In genomic region chr5:181221792-181222629, GRCh38 we compare ENCODE assay signal across 1 cellular context.
A peak's percentile ranks its signal among the peaks of the same experiment; 100 is the strongest.
TF ChIP-seq lines count a peak whose summit lies in the region.

No MANE protein-coding gene starts in this region.

TF ChIP-seq in HepG2, 621 proteins besides CTCF, POLR2A, EP300 and RAD21 (continued from another document and continues in another):
- TF ChIP-seq HNRNPLL (IDR thresholded peaks at IDR 0.05; ENCODE audit: low read depth, low read length, poor library complexity, severe bottlenecking) (peak; percentile 53), STAT5B (CRISPR knock-in tag; IDR thresholded peaks at IDR 0.05) (peak; percentile 39; the same call in 1 of the 2 replicates), SIX1 (CRISPR knock-in tag; IDR thresholded peaks at IDR 0.05; ENCODE audit: borderline replicate concordance) (peak; percentile 44), NFIB (CRISPR knock-in tag; IDR thresholded peaks at IDR 0.05; ENCODE audit: borderline replicate concordance) (no peak), ZBTB26 (CRISPR knock-in tag; IDR thresholded peaks at IDR 0.05; ENCODE audit: borderline replicate concordance) (no peak; the same call in none of the 2 replicates), ZNF652 (CRISPR knock-in tag; IDR thresholded peaks at IDR 0.05; ENCODE audit: borderline replicate concordance, low read depth) (peak; percentile 33; the same call in 1 of the 2 replicates), HNRNPUL1 (IDR thresholded peaks at IDR 0.05; ENCODE audit: low read depth, low read length) (no peak), KDM4B (CRISPR knock-in tag; IDR thresholded peaks at IDR 0.05) (no peak), ZNF207 (IDR thresholded peaks at IDR 0.05; ENCODE audit: borderline replicate concordance) (no peak), NFKBIZ (CRISPR knock-in tag; IDR thresholded peaks at IDR 0.05) (peak; percentile 53; the same call in 1 of the 2 replicates), ZNF329 (CRISPR knock-in tag; IDR thresholded peaks at IDR 0.05; ENCODE audit: low read depth) (peak; percentile 92), PBX2 (CRISPR knock-in tag; IDR thresholded peaks at IDR 0.05) (no peak), ZNF260 (CRISPR knock-in tag; IDR thresholded peaks at IDR 0.05; ENCODE audit: borderline replicate concordance, low read depth) (0 out of 2 replicates have a peak, but pooled peaks have one; percentile 71), PAX8 (CRISPR knock-in tag; IDR thresholded peaks at IDR 0.05; ENCODE audit: borderline replicate concordance) (no peak), ZNF383 (CRISPR knock-in tag; IDR thresholded peaks at IDR 0.05; ENCODE audit: borderline replicate concordance) (no peak; the same call in 1 of the 2 replicates), ZBTB7A (CRISPR knock-in tag; IDR thresholded peaks at IDR 0.05) (no peak), PLRG1 (conservative IDR thresholded peaks at IDR 0.05) (no peak), ZNF556 (CRISPR knock-in tag; IDR thresholded peaks at IDR 0.05; ENCODE audit: borderline replicate concordance) (peak; percentile 89; the same call in 1 of the 2 replicates), MZF1 (CRISPR knock-in tag; IDR thresholded peaks at IDR 0.05; ENCODE audit: borderline replicate concordance) (no peak), ZFY (CRISPR knock-in tag; IDR thresholded peaks at IDR 0.05) (peak; percentile 80), KLF13 (CRISPR knock-in tag; IDR thresholded peaks at IDR 0.05) (peak; percentile 85; the same call in 1 of the 2 replicates), AGO1 (IDR thresholded peaks at IDR 0.05; ENCODE audit: low read depth, low read length, poor library complexity, severe bottlenecking) (no peak), SRSF1 (optimal IDR thresholded peaks at IDR 0.05; ENCODE audit: low read depth, low read length) (peak; percentile 34), SNAPC4 (CRISPR knock-in tag; IDR thresholded peaks at IDR 0.05) (peak; percentile 33; the same call in 1 of the 2 replicates), ZFP82 (CRISPR knock-in tag; IDR thresholded peaks at IDR 0.05; ENCODE audit: borderline replicate concordance) (peak; percentile 67; the same call in 1 of the 2 replicates), ZNF597 (CRISPR knock-in tag; IDR thresholded peaks at IDR 0.05) (no peak; the same call in 1 of the 2 replicates), IRF1 (CRISPR knock-in tag; IDR thresholded peaks at IDR 0.05; ENCODE audit: low read depth) (no peak), MBNL3 (CRISPR knock-in tag; conservative IDR thresholded peaks at IDR 0.05) (no peak), BRD4 (CRISPR knock-in tag; IDR thresholded peaks at IDR 0.05) (peak; percentile 64; the same call in 1 of the 2 replicates), ZFYVE20 (CRISPR knock-in tag; IDR thresholded peaks at IDR 0.05; ENCODE audit: borderline replicate concordance, low read depth) (no peak), NFE2L1 (CRISPR knock-in tag; IDR thresholded peaks at IDR 0.05; ENCODE audit: borderline replicate concordance) (no peak), XRCC5 (optimal IDR thresholded peaks at IDR 0.05; ENCODE audit: low read length) (no peak), HMGXB4 (CRISPR knock-in tag; IDR thresholded peaks at IDR 0.05; ENCODE audit: borderline replicate concordance in 1 of 2, low read depth in 1 of 2) (peak; percentile 100), SP4 (CRISPR knock-in tag; IDR thresholded peaks at IDR 0.05) (peak; percentile 58; the same call in 1 of the 2 replicates), ZNF839 (CRISPR knock-in tag; IDR thresholded peaks at IDR 0.05; ENCODE audit: borderline replicate concordance) (peak; percentile 91; the same call in 1 of the 2 replicates), ZFP37 (CRISPR knock-in tag; IDR thresholded peaks at IDR 0.05; ENCODE audit: borderline replicate concordance) (no peak; the same call in 1 of the 2 replicates)
- TF ChIP-seq, protein P1, sequence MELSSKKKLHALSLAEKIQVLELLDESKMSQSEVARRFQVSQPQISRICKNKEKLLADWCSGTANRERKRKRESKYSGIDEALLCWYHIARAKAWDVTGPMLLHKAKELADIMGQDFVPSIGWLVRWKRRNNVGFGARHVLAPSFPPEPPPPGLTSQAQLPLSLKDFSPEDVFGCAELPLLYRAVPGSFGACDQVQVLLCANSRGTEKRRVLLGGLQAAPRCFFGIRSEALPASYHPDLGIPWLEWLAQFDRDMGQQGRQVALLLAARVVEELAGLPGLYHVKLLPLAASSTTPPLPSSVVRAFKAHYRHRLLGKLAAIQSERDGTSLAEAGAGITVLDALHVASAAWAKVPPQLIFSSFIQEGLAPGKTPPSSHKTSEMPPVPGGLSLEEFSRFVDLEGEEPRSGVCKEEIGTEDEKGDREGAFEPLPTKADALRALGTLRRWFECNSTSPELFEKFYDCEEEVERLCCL (CRISPR knock-in tag; IDR thresholded peaks at IDR 0.05; ENCODE audit: borderline replicate concordance) = no peak; the same call in 1 of the 2 replicates
- TF ChIP-seq, protein P2, sequence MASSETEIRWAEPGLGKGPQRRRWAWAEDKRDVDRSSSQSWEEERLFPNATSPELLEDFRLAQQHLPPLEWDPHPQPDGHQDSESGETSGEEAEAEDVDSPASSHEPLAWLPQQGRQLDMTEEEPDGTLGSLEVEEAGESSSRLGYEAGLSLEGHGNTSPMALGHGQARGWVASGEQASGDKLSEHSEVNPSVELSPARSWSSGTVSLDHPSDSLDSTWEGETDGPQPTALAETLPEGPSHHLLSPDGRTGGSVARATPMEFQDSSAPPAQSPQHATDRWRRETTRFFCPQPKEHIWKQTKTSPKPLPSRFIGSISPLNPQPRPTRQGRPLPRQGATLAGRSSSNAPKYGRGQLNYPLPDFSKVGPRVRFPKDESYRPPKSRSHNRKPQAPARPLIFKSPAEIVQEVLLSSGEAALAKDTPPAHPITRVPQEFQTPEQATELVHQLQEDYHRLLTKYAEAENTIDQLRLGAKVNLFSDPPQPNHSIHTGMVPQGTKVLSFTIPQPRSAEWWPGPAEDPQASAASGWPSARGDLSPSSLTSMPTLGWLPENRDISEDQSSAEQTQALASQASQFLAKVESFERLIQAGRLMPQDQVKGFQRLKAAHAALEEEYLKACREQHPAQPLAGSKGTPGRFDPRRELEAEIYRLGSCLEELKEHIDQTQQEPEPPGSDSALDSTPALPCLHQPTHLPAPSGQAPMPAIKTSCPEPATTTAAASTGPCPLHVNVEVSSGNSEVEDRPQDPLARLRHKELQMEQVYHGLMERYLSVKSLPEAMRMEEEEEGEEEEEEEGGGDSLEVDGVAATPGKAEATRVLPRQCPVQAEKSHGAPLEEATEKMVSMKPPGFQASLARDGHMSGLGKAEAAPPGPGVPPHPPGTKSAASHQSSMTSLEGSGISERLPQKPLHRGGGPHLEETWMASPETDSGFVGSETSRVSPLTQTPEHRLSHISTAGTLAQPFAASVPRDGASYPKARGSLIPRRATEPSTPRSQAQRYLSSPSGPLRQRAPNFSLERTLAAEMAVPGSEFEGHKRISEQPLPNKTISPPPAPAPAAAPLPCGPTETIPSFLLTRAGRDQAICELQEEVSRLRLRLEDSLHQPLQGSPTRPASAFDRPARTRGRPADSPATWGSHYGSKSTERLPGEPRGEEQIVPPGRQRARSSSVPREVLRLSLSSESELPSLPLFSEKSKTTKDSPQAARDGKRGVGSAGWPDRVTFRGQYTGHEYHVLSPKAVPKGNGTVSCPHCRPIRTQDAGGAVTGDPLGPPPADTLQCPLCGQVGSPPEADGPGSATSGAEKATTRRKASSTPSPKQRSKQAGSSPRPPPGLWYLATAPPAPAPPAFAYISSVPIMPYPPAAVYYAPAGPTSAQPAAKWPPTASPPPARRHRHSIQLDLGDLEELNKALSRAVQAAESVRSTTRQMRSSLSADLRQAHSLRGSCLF (CRISPR knock-in tag; IDR thresholded peaks at IDR 0.05; ENCODE audit: borderline replicate concordance) = peak; percentile 79; the same call in 1 of the 2 replicates
- TF ChIP-seq, protein P3, sequence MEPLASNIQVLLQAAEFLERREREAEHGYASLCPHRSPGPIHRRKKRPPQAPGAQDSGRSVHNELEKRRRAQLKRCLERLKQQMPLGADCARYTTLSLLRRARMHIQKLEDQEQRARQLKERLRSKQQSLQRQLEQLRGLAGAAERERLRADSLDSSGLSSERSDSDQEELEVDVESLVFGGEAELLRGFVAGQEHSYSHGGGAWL (CRISPR knock-in tag; IDR thresholded peaks at IDR 0.05) = no peak
- TF ChIP-seq, protein P4, sequence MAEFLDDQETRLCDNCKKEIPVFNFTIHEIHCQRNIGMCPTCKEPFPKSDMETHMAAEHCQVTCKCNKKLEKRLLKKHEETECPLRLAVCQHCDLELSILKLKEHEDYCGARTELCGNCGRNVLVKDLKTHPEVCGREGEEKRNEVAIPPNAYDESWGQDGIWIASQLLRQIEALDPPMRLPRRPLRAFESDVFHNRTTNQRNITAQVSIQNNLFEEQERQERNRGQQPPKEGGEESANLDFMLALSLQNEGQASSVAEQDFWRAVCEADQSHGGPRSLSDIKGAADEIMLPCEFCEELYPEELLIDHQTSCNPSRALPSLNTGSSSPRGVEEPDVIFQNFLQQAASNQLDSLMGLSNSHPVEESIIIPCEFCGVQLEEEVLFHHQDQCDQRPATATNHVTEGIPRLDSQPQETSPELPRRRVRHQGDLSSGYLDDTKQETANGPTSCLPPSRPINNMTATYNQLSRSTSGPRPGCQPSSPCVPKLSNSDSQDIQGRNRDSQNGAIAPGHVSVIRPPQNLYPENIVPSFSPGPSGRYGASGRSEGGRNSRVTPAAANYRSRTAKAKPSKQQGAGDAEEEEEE (CRISPR knock-in tag; IDR thresholded peaks at IDR 0.05; ENCODE audit: borderline replicate concordance) = no peak
